Comparison of ENCODE assay signal across 10 cellular contexts in genomic region chr1:153857505-153857904, GRCh38.
"Had no signal": no experiment of that assay in that cellular context is flagged by ENCODE, and none has a peak within 500 bp of the region (broad histone marks: within the 10 kb centered on the region; RNA-seq: fewer than 3 reads in every experiment).

No MANE protein-coding gene starts in this region.

- H3K4me3 Mint-ChIP-seq: HFFc6, IgD-negative memory B cell had no signal

- H3K4me3 ChIP-seq: GM23248, HAP-1 had no signal

- FAIRE-seq: HepG2 had no signal

- H3K27ac Mint-ChIP-seq: HFFc6 had no signal

- H3K27ac ChIP-seq: GM23248, HL-60 had no signal

- H3K9ac ChIP-seq: GM23248 had no signal

- DNase-seq: GM23248, GOT3, H7, HFFc6, KBM-7 had no signal

- H3K27me3 Mint-ChIP-seq: IgD-negative memory B cell had no signal

- H2AFZ ChIP-seq: GM23248 had no signal

- H3K9me3 Mint-ChIP-seq: HFFc6, IgD-negative memory B cell had no signal

- ATAC-seq: HCT116, HepG2 had no signal

- H3K9me3 ChIP-seq: HAP-1 had no signal
